9 cellular contexts compared by ENCODE assay signal in genomic region chr17:48571024-48571818, GRCh38. TPM values are rescaled to one million over a fixed set of nuclear protein-coding genes. Genes with fewer than 3 reads are reported as not detected.
DNase-seq lines count a peak whose midpoint lies in the region; ATAC-seq and TF ChIP-seq lines count a peak whose summit lies in the region.
"Had no signal": no experiment of that assay in that cellular context is flagged by ENCODE, and none has a peak within 500 bp of the region (broad histone marks: within the 10 kb centered on the region; RNA-seq: fewer than 3 reads in every experiment).

No MANE protein-coding gene starts in this region.

- peaks cover 14% of the 10 kb centered on the region for H3K4me1 Mint-ChIP-seq in activated CD4-positive, alpha-beta memory T cell treated with anti-CD3 and anti-CD28 coated beads, Interleukin-2, amount 10 ng/mL, durations not matched to agents 7 days and 5 days

- no peak overlapping the region for H3K27ac Mint-ChIP-seq in activated CD4-positive, alpha-beta memory T cell treated with anti-CD3 and anti-CD28 coated beads, Interleukin-2, amount 10 ng/mL, durations not matched to agents 7 days and 5 days

- no peak for TF ChIP-seq POLR2A in adrenal gland (IDR thresholded peaks at IDR 0.05)

- H3K4me1 ChIP-seq in adrenal gland (replicated peaks in 1 of 2): peaks cover 0 to 38% of the 10 kb centered on the region in 2 donors
- H3K4me1 ChIP-seq in thoracic aorta (ENCODE audit: control insufficient read depth in 1 of 2, low read depth in 2 of 2): peaks cover 44 to 96% of the 10 kb centered on the region in 2 donors

- H3K36me3 ChIP-seq in adrenal gland (replicated peaks in 1 of 2) (no peaks in the 10 kb centered on the region), kidney epithelial cell (ENCODE audit: control insufficient read depth, insufficient read depth, low read length) (no peaks in the 10 kb centered on the region), thoracic aorta (no peaks in the 10 kb centered on the region)

- POLR2A ChIA-PET in activated CD4-positive, alpha-beta memory T cell treated with anti-CD3 and anti-CD28 coated beads, Interleukin-2, amount 10 ng/mL, durations not matched to agents 7 days and 5 days (lab: Charles Lee): interaction anchor here (1.0 kb wide), 1 partner anchor 9 kb away, joined by 3 read pairs; no protein-coding TSS in a partner anchor

- H3K4me3 Mint-ChIP-seq in activated CD4-positive, alpha-beta memory T cell treated with anti-CD3 and anti-CD28 coated beads, Interleukin-2, amount 10 ng/mL, durations not matched to agents 7 days and 5 days: no peak overlapping the region

- WGBS in adrenal gland, 4 donors: 56 to 69% (median 59%) methylated on average over 26 of the region's 26 CpGs

- H3K9me3 Mint-ChIP-seq in activated CD4-positive, alpha-beta memory T cell treated with anti-CD3 and anti-CD28 coated beads, Interleukin-2, amount 10 ng/mL, durations not matched to agents 7 days and 5 days: no peaks in the 10 kb centered on the region

- H3K27ac ChIP-seq in adrenal gland (peak overlapping the region in 3 of 5 donors; percentile 29 to 81 (median 71)), thoracic aorta (peak overlapping the region; percentile 84 to 97)

- ATAC-seq in thoracic aorta (ENCODE audit: insufficient number of reproducible peaks, low FRiP score, low read depth): no peak

- H3K27me3 Mint-ChIP-seq in activated CD4-positive, alpha-beta memory T cell treated with anti-CD3 and anti-CD28 coated beads, Interleukin-2, amount 10 ng/mL, durations not matched to agents 7 days and 5 days: peaks cover 11% of the 10 kb centered on the region

- no peaks in the 10 kb centered on the region for H3K9me3 ChIP-seq in adrenal gland (replicated peaks in 1 of 3)
- no peaks in the 10 kb centered on the region for H3K9me3 ChIP-seq in thoracic aorta

- H3K27me3 ChIP-seq in adrenal gland: no peaks in the 10 kb centered on the region
- H3K27me3 ChIP-seq in kidney epithelial cell (ENCODE audit: control insufficient read depth, insufficient read depth, low read length): no peaks in the 10 kb centered on the region
- H3K27me3 ChIP-seq in thoracic aorta (replicated peaks; ENCODE audit: insufficient read depth): no peaks in the 10 kb centered on the region

- DNase-seq in adrenal gland (no peak), kidney epithelial cell (ENCODE audit: low read depth) (no peak), thoracic aorta (ENCODE audit: low spot score) (no peak), COR-L47 (lab: John Stamatoyannopoulos, UW) (no peak), pons (ENCODE audit: low spot score) (no peak)
- no peak for DNase-seq in activated CD4-positive, alpha-beta memory T cell treated with anti-CD3 and anti-CD28 coated beads, Interleukin-2, amount 10 ng/mL, durations not matched to agents 7 days and 5 days
- DNase-seq: DMS53; stimulated activated CD4-positive, alpha-beta T cell treated with anti-CD3 and anti-CD28 coated beads, Interleukin-2, amount 100 ng/mL, for 48 hours had no signal

- CTCF ChIA-PET in activated CD4-positive, alpha-beta memory T cell treated with anti-CD3 and anti-CD28 coated beads, Interleukin-2, amount 10 ng/mL, durations not matched to agents 7 days and 5 days (lab: Charles Lee): no interaction called here

- TF ChIP-seq CTCF in adrenal gland (IDR thresholded peaks at IDR 0.05) (no peak), kidney epithelial cell (IDR thresholded peaks at IDR 0.05; ENCODE audit: insufficient read depth, low read length, poor library complexity, severe bottlenecking) (no peak), thoracic aorta (IDR thresholded peaks at IDR 0.05) (no peak)

- intact Hi-C loops in adrenal gland (cut with DNase I): no loop called here

- H3K36me3 Mint-ChIP-seq in activated CD4-positive, alpha-beta memory T cell treated with anti-CD3 and anti-CD28 coated beads, Interleukin-2, amount 10 ng/mL, durations not matched to agents 7 days and 5 days (ENCODE audit: low read depth): peaks cover 15% of the 10 kb centered on the region

- H3K4me3 ChIP-seq in adrenal gland (peak overlapping the region in 1 of 4 donors; percentile 3), kidney epithelial cell (ENCODE audit: low read depth, low read length) (peak overlapping the region; percentile 26), thoracic aorta (peak overlapping the region; percentile 64)

RNA-seq across cellular contexts. Expression of gene HOXB4, which starts 6.9 kb away (rescaled TPM):
- total RNA-seq in adrenal gland: 1 to 10 TPM; 1.7 to 9.8 (median 3.3) TPM
- polyA plus RNA-seq in adrenal gland: 1 to 10 TPM; 3.1 to 4.7 (median 4.5) TPM
- 3.6 and 4.4 TPM in 2 replicates for total RNA-seq in kidney epithelial cell
- 10 to 100 TPM in 1 of 2 donors, 1 to 10 TPM in 1; 6.2 to 11.5 TPM for total RNA-seq in thoracic aorta
- 1 to 10 TPM; 6.2 to 7.0 TPM for total RNA-seq in activated CD4-positive, alpha-beta memory T cell treated with anti-CD3 and anti-CD28 coated beads, Interleukin-2, amount 10 ng/mL, durations not matched to agents 7 days and 5 days
- polyA plus RNA-seq: neural cell had no signal

RNA-seq across cellular contexts. Expression of gene HOXB3, which starts 18.8 kb away (rescaled TPM):
- total RNA-seq in adrenal gland (10 to 100 TPM in 4 of 8 donors, 1 to 10 TPM in 4; 2.3 to 18.8 (median 8.8) TPM), kidney epithelial cell (24.0 and 31.1 TPM in 2 replicates), thoracic aorta (10 to 100 TPM; 26.8 to 33.3 TPM)
- 10 to 100 TPM in 2 of 3 donors, 1 to 10 TPM in 1; 3.3 to 28.8 (median 11.4) TPM for polyA plus RNA-seq in adrenal gland
- 10 to 100 TPM; 10.8 to 12.1 TPM for total RNA-seq in activated CD4-positive, alpha-beta memory T cell treated with anti-CD3 and anti-CD28 coated beads, Interleukin-2, amount 10 ng/mL, durations not matched to agents 7 days and 5 days
- polyA plus RNA-seq: neural cell had no signal

RNA-seq across cellular contexts. Expression of gene HOXB5, which starts 22.4 kb away (rescaled TPM):
- total RNA-seq in adrenal gland (1 to 10 TPM in 6 of 8 donors, under 1 TPM in 2; 0.12 to 4.8 (median 2.7) TPM), kidney epithelial cell (3.6 and 3.8 TPM in 2 replicates), thoracic aorta (1 to 10 TPM in 1 of 2 donors, under 1 TPM in 1; 0.56 to 3.8 TPM)
- 10 to 100 TPM in 1 of 3 donors, 1 to 10 TPM in 2; 4.2 to 10.5 (median 5.6) TPM for polyA plus RNA-seq in adrenal gland
- under 1 TPM in 1 of 2 experiments, not detected in 1; 0.20 TPM for total RNA-seq in activated CD4-positive, alpha-beta memory T cell treated with anti-CD3 and anti-CD28 coated beads, Interleukin-2, amount 10 ng/mL, durations not matched to agents 7 days and 5 days
- polyA plus RNA-seq: neural cell had no signal

RNA-seq across cellular contexts. Expression of gene HOXB2, which starts 26.3 kb away (rescaled TPM):
- 10 to 100 TPM; 10.6 to 61.1 (median 29.0) TPM for total RNA-seq in adrenal gland
- 10 to 100 TPM; 17.9 to 73.6 (median 24.2) TPM for polyA plus RNA-seq in adrenal gland
- 15.2 and 24.6 TPM in 2 replicates for total RNA-seq in kidney epithelial cell
- 10 to 100 TPM; 53.3 to 73.0 TPM for total RNA-seq in thoracic aorta
- total RNA-seq in activated CD4-positive, alpha-beta memory T cell treated with anti-CD3 and anti-CD28 coated beads, Interleukin-2, amount 10 ng/mL, durations not matched to agents 7 days and 5 days: 10 to 100 TPM; 20.3 to 20.9 TPM
- polyA plus RNA-seq: neural cell had no signal

RNA-seq across cellular contexts. Expression of gene HOXB6, which starts 33.6 kb away (rescaled TPM):
- 10 to 100 TPM in 6 of 8 donors, 1 to 10 TPM in 2; 6.3 to 20.3 (median 12.4) TPM for total RNA-seq in adrenal gland
- 10 to 100 TPM; 10.9 to 23.1 (median 11.9) TPM for polyA plus RNA-seq in adrenal gland
- total RNA-seq in kidney epithelial cell: 29.8 and 30.7 TPM in 2 replicates
- 1 to 10 TPM; 4.2 to 9.9 TPM for total RNA-seq in thoracic aorta
- under 1 TPM; 0.60 to 0.68 TPM for total RNA-seq in activated CD4-positive, alpha-beta memory T cell treated with anti-CD3 and anti-CD28 coated beads, Interleukin-2, amount 10 ng/mL, durations not matched to agents 7 days and 5 days
- polyA plus RNA-seq: neural cell had no signal
